ENCODE assay signal across 26 cellular contexts in genomic region chr15:43196760-43197548, GRCh38. TPM values are rescaled to one million over a fixed set of nuclear protein-coding genes. Genes with fewer than 3 reads are reported as not detected.
"Had no signal": no experiment of that assay in that cellular context is flagged by ENCODE, and none has a peak within 500 bp of the region (broad histone marks: within the 10 kb centered on the region; RNA-seq: fewer than 3 reads in every experiment).

No MANE protein-coding gene starts in this region.

- H3K9me3 ChIP-seq: thyroid gland had no signal

- H3K27ac ChIP-seq: epithelial cell of prostate, parathyroid adenoma, spleen, thyroid gland had no signal

- H3K27ac Mint-ChIP-seq: activated naive CD8-positive, alpha-beta T cell; activated T-helper 2 cell treated with anti-CD3 and anti-CD28 coated beads, Interferon-gamma antibody, Interleukin-2, Interleukin-4, amounts not matched to agents 10 μg/mL and 5 μg/mL and 100 μg/mL, durations not matched to agents 14 hours and 24 hours and 36 hours; endodermal cell had no signal

- H3K4me1 ChIP-seq: parathyroid adenoma, thyroid gland had no signal

- H3K9ac ChIP-seq: parathyroid adenoma had no signal

- DNase-seq: activated CD8-positive, alpha-beta memory T cell treated with anti-CD3 and anti-CD28 coated beads, Interleukin-2, amount 50 U/mL, for 48 hours; activated naive CD4-positive, alpha-beta T cell; activated T-cell treated with anti-CD3 and anti-CD28 coated beads, Interleukin-2, amount 50 U/mL, for 4 hours; amniotic stem cell; cortex of kidney; endodermal cell; kidney; midbrain; nucleus accumbens; spleen; stimulated activated CD4-positive, alpha-beta T cell treated with anti-CD3 and anti-CD28 coated beads, Interleukin-4, amount 100 ng/mL, for 1 hour; stimulated activated naive CD8-positive, alpha-beta T cell treated with anti-CD3 and anti-CD28 coated beads, Interleukin-15, Interleukin-2, amounts not matched to agents 100 U/mL and 50 U/mL, for 24 hours; T-helper 9 cell; thyroid gland had no signal

- ATAC-seq: activated T-cell treated with anti-CD3 and anti-CD28 coated beads, Interleukin-2, amount 50 U/mL, for 4 hours; left lobe of liver; stimulated activated naive CD8-positive, alpha-beta T cell treated with anti-CD3 and anti-CD28 coated beads, Interleukin-15, Interleukin-2, amounts not matched to agents 100 U/mL and 50 U/mL, for 24 hours had no signal

- H2AFZ ChIP-seq: parathyroid adenoma had no signal

- H3K27me3 ChIP-seq: spleen, thyroid gland had no signal

- H3K4me3 ChIP-seq: spleen, thyroid gland had no signal

- H3K4me1 Mint-ChIP-seq: endodermal cell had no signal

- H3K79me2 ChIP-seq: parathyroid adenoma had no signal

- H3K4me3 Mint-ChIP-seq: activated naive CD8-positive, alpha-beta T cell; activated T-cell treated with anti-CD3 and anti-CD28 coated beads, Interleukin-2, amount 50 U/mL, for 4 hours; endodermal cell had no signal

- H3K27me3 Mint-ChIP-seq: activated naive CD8-positive, alpha-beta T cell had no signal

- FAIRE-seq: bronchial epithelial cell, kidney had no signal

RNA-seq across cellular contexts. Expression of gene EPB42, which starts 23.9 kb away (rescaled TPM):
- total RNA-seq: activated CD8-positive, alpha-beta memory T cell treated with anti-CD3 and anti-CD28 coated beads for 36 hours; activated T-cell treated with anti-CD3 and anti-CD28 coated beads, Interleukin-2, amount 50 U/mL, for 4 hours; activated T-helper 2 cell treated with anti-CD3 and anti-CD28 coated beads, Interferon-gamma antibody, Interleukin-2, Interleukin-4, amounts not matched to agents 10 μg/mL and 5 μg/mL and 100 μg/mL, durations not matched to agents 14 hours and 24 hours and 36 hours; bronchial epithelial cell; endodermal cell; fibroblast of villous mesenchyme; kidney; lung microvascular endothelial cell; T-helper 1 cell treated with Interleukin-12 subunit alpha and Interleukin-12 subunit beta and Interleukin-4 antibody, amounts not matched to agents 30 ng/mL and 1 ng/mL, for 36 hours; thyroid gland; ureter had no signal
- polyA plus RNA-seq: neural cell had no signal
